Comparison of ENCODE assay signal across 1 cellular context in genomic region chr19:1136201-1136600, GRCh38.
TF ChIP-seq lines count a peak whose summit lies in the region.

No MANE protein-coding gene starts in this region.

TF ChIP-seq in GM12878, 131 proteins besides CTCF, POLR2A, EP300 and RAD21:
- TF ChIP-seq HDAC2 (IDR thresholded peaks at IDR 0.05) (no peak), SMC3 (IDR thresholded peaks at IDR 0.05; ENCODE audit: borderline replicate concordance, low read length) (no peak), EZH2 (IDR thresholded peaks at IDR 0.05; ENCODE audit: borderline replicate concordance, control insufficient read depth, low read depth, low read length) (no peak), EGR1 (IDR thresholded peaks at IDR 0.05; ENCODE audit: borderline replicate concordance in 1 of 2, low read depth in 2 of 2, low read length in 2 of 2) (no peak), MEF2A (IDR thresholded peaks at IDR 0.05; ENCODE audit: insufficient read depth, low read depth, low read length) (no peak), RCOR1 (conservative IDR thresholded peaks at IDR 0.05; ENCODE audit: low read depth, low read length) (no peak), CUX1 (IDR thresholded peaks at IDR 0.05; ENCODE audit: insufficient replicate concordance, low read depth, low read length) (no peak), SMAD5 (IDR thresholded peaks at IDR 0.05; ENCODE audit: low read depth) (no peak), RELA (IDR thresholded peaks at IDR 0.05; ENCODE audit: borderline replicate concordance, partially characterized antibody) (no peak), NR2F1 (conservative IDR thresholded peaks at IDR 0.05) (no peak), RELB (IDR thresholded peaks at IDR 0.05; ENCODE audit: low read depth) (no peak), PBX3 (IDR thresholded peaks at IDR 0.05; ENCODE audit: insufficient replicate concordance, low read depth, low read length) (no peak), RBBP5 (conservative IDR thresholded peaks at IDR 0.05) (no peak), NRF1 (conservative IDR thresholded peaks at IDR 0.05; ENCODE audit: low read depth, low read length) (no peak), ZNF592 (IDR thresholded peaks at IDR 0.05) (no peak), SRF (IDR thresholded peaks at IDR 0.05; ENCODE audit: low read depth in 2 of 2, low read length in 2 of 2) (no peak), FOXK2 (IDR thresholded peaks at IDR 0.05) (no peak), BHLHE40 (IDR thresholded peaks at IDR 0.05; ENCODE audit: borderline replicate concordance in 1 of 2, low read depth in 2 of 2, low read length in 1 of 2) (no peak), PML (IDR thresholded peaks at IDR 0.05; ENCODE audit: low read length) (no peak), WRNIP1 (IDR thresholded peaks at IDR 0.05; ENCODE audit: borderline replicate concordance, low read depth, low read length) (no peak)
